In genomic region chr19:23914402-23915286, GRCh38 we compare ENCODE assay signal across 1 cellular context.
TF ChIP-seq lines count a peak whose summit lies in the region.

TSS of gene ZNF726 (plus strand) at chr19:23914886. CDS start at chr19:23914995, 109 bp downstream.

TF ChIP-seq in K562, 482 proteins besides CTCF, POLR2A, EP300 and RAD21 (continued from another document and continues in another):
- no peak for TF ChIP-seq ZNF184 (CRISPR knock-in tag; IDR thresholded peaks at IDR 0.05)
- TF ChIP-seq CC2D1A (IDR thresholded peaks at IDR 0.05), result 0 out of 2 replicates have a peak, but pooled peaks have one; percentile 14
- TF ChIP-seq LEF1 (IDR thresholded peaks at IDR 0.05), result no peak
- no peak for TF ChIP-seq HMG20A (CRISPR knock-in tag; conservative IDR thresholded peaks at IDR 0.05)
- TF ChIP-seq ZKSCAN8 (CRISPR knock-in tag; IDR thresholded peaks at IDR 0.05), result no peak
- no peak for TF ChIP-seq ZNF407 (IDR thresholded peaks at IDR 0.05; ENCODE audit: low read depth)
- TF ChIP-seq PTRF (tag; IDR thresholded peaks at IDR 0.05), result no peak
- TF ChIP-seq NR4A1 (CRISPR knock-in tag; IDR thresholded peaks at IDR 0.05), result no peak
- no peak for TF ChIP-seq NR4A1 (tag; IDR thresholded peaks at IDR 0.05)
- peak in 1 of 2 experiments; percentile 63; a peak in 2 of 4 replicates for TF ChIP-seq MNT (conservative IDR thresholded peaks at IDR 0.05)
- TF ChIP-seq SUPT5H (IDR thresholded peaks at IDR 0.05), result peak; percentile 83
- TF ChIP-seq GABPB1 (CRISPR knock-in tag; IDR thresholded peaks at IDR 0.05), result peak; percentile 54; the same call in 1 of the 2 replicates
- no peak for TF ChIP-seq EZH2 (IDR thresholded peaks at IDR 0.05; ENCODE audit: borderline replicate concordance, low read depth, low read length)
- TF ChIP-seq PKNOX1 (IDR thresholded peaks at IDR 0.05), result peak; percentile 99
- TF ChIP-seq PREB (CRISPR knock-in tag; IDR thresholded peaks at IDR 0.05), result no peak
- TF ChIP-seq ASH1L (IDR thresholded peaks at IDR 0.05; ENCODE audit: borderline replicate concordance, low read depth, partially characterized antibody), result peak; percentile 88
- TF ChIP-seq NRF1 (conservative IDR thresholded peaks at IDR 0.05 in 1 of 2, IDR thresholded peaks at IDR 0.05 in 1 of 2), result peak; percentile 51; a peak in 2 of 4 replicates
- TF ChIP-seq NFIX (CRISPR knock-in tag; IDR thresholded peaks at IDR 0.05; ENCODE audit: low read depth), result no peak
- TF ChIP-seq CEBPB (tag; IDR thresholded peaks at IDR 0.05), result peak; percentile 43; the same call in 1 of the 2 replicates
- no peak for TF ChIP-seq KLF13 (tag; IDR thresholded peaks at IDR 0.05; ENCODE audit: borderline replicate concordance, low read depth)
- peak; percentile 65 for TF ChIP-seq POLR2AphosphoS5 (IDR thresholded peaks at IDR 0.05; ENCODE audit: control insufficient read depth, insufficient read depth, low read depth, low read length)
- TF ChIP-seq KAT2B (IDR thresholded peaks at IDR 0.05; ENCODE audit: low read depth, low read length), result no peak
- TF ChIP-seq ZNF277 (CRISPR knock-in tag; IDR thresholded peaks at IDR 0.05; ENCODE audit: borderline replicate concordance), result no peak
- TF ChIP-seq TAF9B (IDR thresholded peaks at IDR 0.05; ENCODE audit: partially characterized antibody), result peak; percentile 72
- no peak for TF ChIP-seq TAF15 (IDR thresholded peaks at IDR 0.05; ENCODE audit: low read depth, low read length)
- TF ChIP-seq CXXC5 (CRISPR knock-in tag; IDR thresholded peaks at IDR 0.05), result peak; percentile 74
- TF ChIP-seq NR2F6 (CRISPR knock-in tag; IDR thresholded peaks at IDR 0.05), result no peak
- TF ChIP-seq SAP30 (IDR thresholded peaks at IDR 0.05; ENCODE audit: borderline replicate concordance, insufficient read depth, low read depth, low read length, poor library complexity, severe bottlenecking), result peak; percentile 96
- peak; percentile 65; the same call in 1 of the 2 replicates for TF ChIP-seq KAT8 (IDR thresholded peaks at IDR 0.05; ENCODE audit: low read depth)
- TF ChIP-seq HNRNPLL (IDR thresholded peaks at IDR 0.05; ENCODE audit: low read depth, low read length, poor library complexity, severe bottlenecking), result no peak
- TF ChIP-seq E2F8 (IDR thresholded peaks at IDR 0.05; ENCODE audit: low read depth, partially characterized antibody), result peak; percentile 60
- TF ChIP-seq ZKSCAN1 (IDR thresholded peaks at IDR 0.05; ENCODE audit: low read depth, low read length), result no peak
- peak; percentile 97 for TF ChIP-seq MEIS2 (IDR thresholded peaks at IDR 0.05; ENCODE audit: partially characterized antibody)
- 0 out of 2 replicates have a peak, but pooled peaks have one; percentile 14 for TF ChIP-seq HCFC1 (IDR thresholded peaks at IDR 0.05; ENCODE audit: low read depth, low read length)
- peak; percentile 68 to 95 (median 80) for TF ChIP-seq YY1 (IDR thresholded peaks at IDR 0.05; ENCODE audit: borderline replicate concordance in 1 of 3, control insufficient read depth in 1 of 3, extremely low read depth in 1 of 3, insufficient read depth in 3 of 3, insufficient read length in 1 of 3, insufficient replicate concordance in 2 of 3, low read depth in 1 of 3, low read length in 2 of 3)
- TF ChIP-seq ATF3 (IDR thresholded peaks at IDR 0.05), result peak; percentile 63
- TF ChIP-seq ATF3 (CRISPR knock-in tag; conservative IDR thresholded peaks at IDR 0.05), result no peak
- peak; percentile 96 for TF ChIP-seq RBFOX2 (IDR thresholded peaks at IDR 0.05; ENCODE audit: low read depth, low read length)
- no peak for TF ChIP-seq MEF2D (tag; conservative IDR thresholded peaks at IDR 0.05; ENCODE audit: low read depth)
- TF ChIP-seq FOXA1 (IDR thresholded peaks at IDR 0.05; ENCODE audit: borderline replicate concordance), result no peak
- TF ChIP-seq DMBX1 (CRISPR knock-in tag; IDR thresholded peaks at IDR 0.05; ENCODE audit: borderline replicate concordance), result no peak
